In the genomic region with DNA sequence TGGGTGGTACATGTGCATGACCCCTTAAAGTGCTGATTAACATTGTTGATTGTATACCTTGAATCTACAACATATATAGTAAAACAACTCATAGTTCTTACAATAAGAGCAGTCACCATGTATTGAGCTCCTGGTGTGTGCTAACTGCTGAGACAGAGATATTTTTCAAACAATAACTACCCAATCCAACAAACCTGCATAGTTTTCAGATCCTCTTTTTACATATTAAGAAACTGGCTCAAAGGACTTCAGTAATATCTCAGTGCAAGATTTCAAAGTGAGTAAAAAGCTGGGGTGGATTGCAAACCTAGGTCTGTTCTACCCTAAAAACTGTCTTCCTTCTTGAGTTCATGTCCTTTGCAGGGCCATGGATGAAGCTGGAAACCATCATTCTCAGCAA, we compare ENCODE assay signal across 23 cellular contexts.
A peak's percentile ranks its signal among the peaks of the same experiment; 100 is the strongest.
DNase-seq lines count a peak whose midpoint lies in the region; ATAC-seq lines count a peak whose summit lies in the region.
"Had no signal": no experiment of that assay in that cellular context is flagged by ENCODE, and none has a peak within 500 bp of the region (broad histone marks: within the 10 kb centered on the region; RNA-seq: fewer than 3 reads in every experiment).

No MANE protein-coding gene starts in this region.

- DNase-seq in NOMO-1 treated with DMSO at 0.1 percent for 48 hours (lab: John Stamatoyannopoulos, UW; ENCODE audit: unreplicated experiment), result peak; percentile 42
- no peak for DNase-seq in KG1 (lab: John Stamatoyannopoulos, UW)
- DNase-seq: activated CD4-positive, alpha-beta T cell treated with anti-CD3 and anti-CD28 coated beads, Interleukin-2, amount 10 ng/mL, durations not matched to agents 7 days and 5 days; activated CD8-positive, alpha-beta memory T cell treated with anti-CD3 and anti-CD28 coated beads, Interleukin-2, amount 10 ng/mL, durations not matched to agents 7 days and 5 days; activated naive CD4-positive, alpha-beta T cell treated with Interleukin-2 at 50 U/mL for 16 hours; activated T-cell treated with anti-CD3 and anti-CD28 coated beads, Interleukin-2, amount 50 U/mL, for 72 hours; C1 segment of cervical spinal cord; colonic mucosa; foreskin melanocyte; Kasumi-1; NCI-H1092; NCI-H1930; NCI-H345; NCI-H774; Right ventricle myocardium superior; T-helper 9 cell had no signal

- ATAC-seq in GM18502 (IDR thresholded peaks at IDR 0.05; ENCODE audit: poor library complexity, unreplicated experiment), result peak; percentile 60
- peak; percentile 68 for ATAC-seq in GM19043 (IDR thresholded peaks at IDR 0.05; ENCODE audit: low read depth, unreplicated experiment)
- ATAC-seq in HG02870 (IDR thresholded peaks at IDR 0.05; ENCODE audit: unreplicated experiment), result peak; percentile 71
- ATAC-seq in HG03571 (IDR thresholded peaks at IDR 0.05; ENCODE audit: unreplicated experiment), result no peak
- no peak for ATAC-seq in GM19463 (IDR thresholded peaks at IDR 0.05; ENCODE audit: unreplicated experiment)
- ATAC-seq: activated CD8-positive, alpha-beta memory T cell treated with anti-CD3 and anti-CD28 coated beads, Interleukin-2, amount 10 ng/mL, durations not matched to agents 7 days and 5 days; activated T-cell treated with anti-CD3 and anti-CD28 coated beads, Interleukin-2, amount 50 U/mL, for 72 hours; esophagus mucosa; sciatic nerve had no signal

Comparison
In these comparisons a context has a peak if more than half of its experiments do, and no peak if none do; other contexts are left out.
1. ATAC-seq: peak in GM18502 (single experiment), GM19043 (single experiment) and HG02870 (single experiment); none in HG03571 (single experiment) and GM19463 (single experiment).